1 cellular context compared by ENCODE assay signal in the genomic region with DNA sequence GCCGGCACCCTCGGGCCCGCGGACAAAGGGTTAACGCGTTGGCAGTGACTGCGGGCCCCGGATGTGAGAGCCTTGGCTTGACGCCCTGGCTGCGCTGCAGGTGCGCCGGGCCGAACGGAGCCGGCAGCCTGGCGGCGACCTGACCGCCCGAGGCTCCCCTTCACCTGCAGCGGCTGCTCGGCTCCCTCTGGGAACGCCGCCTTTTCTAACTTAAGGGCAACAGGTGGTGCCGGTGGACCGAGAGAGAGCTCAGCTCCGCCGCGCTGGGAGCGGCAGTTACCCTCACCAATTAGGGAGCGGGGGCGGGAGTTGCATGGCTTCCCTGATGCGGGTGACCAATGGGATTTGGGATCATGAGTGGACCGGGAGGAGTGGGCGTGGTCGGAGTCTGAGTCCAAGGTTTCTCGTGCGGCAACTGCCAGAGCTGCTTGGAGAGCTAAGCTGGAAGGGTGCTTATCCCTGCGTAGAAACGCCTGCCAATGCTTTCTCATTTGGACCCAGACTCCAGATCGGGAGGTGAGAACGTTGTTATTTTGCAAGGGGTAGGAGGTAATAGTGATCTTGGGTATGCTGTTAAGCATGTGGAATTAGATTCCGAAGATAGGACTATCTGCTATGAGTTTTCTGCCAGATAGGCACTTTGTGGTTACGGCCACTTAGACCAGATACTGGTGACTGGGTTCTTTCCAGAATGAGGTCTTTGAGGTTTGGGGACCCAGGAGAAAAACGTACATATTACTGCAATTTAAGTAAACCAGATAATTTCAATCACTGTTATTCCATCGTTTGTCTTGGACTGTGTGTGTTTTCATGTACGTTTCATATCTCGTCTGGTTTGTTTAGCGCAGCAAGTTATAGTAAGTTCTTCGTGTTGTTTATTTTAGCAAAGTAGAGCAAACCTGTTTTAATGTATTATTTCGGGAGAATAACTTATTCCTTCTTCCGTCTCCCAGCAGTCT.
A peak's percentile ranks its signal among the peaks of the same experiment; 100 is the strongest.
TF ChIP-seq lines count a peak whose summit lies in the region.

Gene ARL4A, plus strand, starts transcription at position 421 of the 959 bp plus-strand sequence. CDS start 622 bp downstream, outside the sequence.

TF ChIP-seq in HepG2, 621 proteins besides CTCF, POLR2A, EP300 and RAD21 (continued from another document and continues in another):
- TF ChIP-seq IRF2 (CRISPR knock-in tag; IDR thresholded peaks at IDR 0.05) (peak; percentile 42; the same call in 1 of the 2 replicates), ZMYM2 (CRISPR knock-in tag; IDR thresholded peaks at IDR 0.05) (no peak), ETS1 (CRISPR knock-in tag; IDR thresholded peaks at IDR 0.05) (no peak), ZNF550 (CRISPR knock-in tag; IDR thresholded peaks at IDR 0.05; ENCODE audit: borderline replicate concordance) (no peak), ZNF414 (CRISPR knock-in tag; IDR thresholded peaks at IDR 0.05) (no peak), ZFX (CRISPR knock-in tag; IDR thresholded peaks at IDR 0.05; ENCODE audit: low read depth) (peak; percentile 55), SMAD1 (CRISPR knock-in tag; IDR thresholded peaks at IDR 0.05; ENCODE audit: borderline replicate concordance, low read depth) (peak; percentile 79; the same call in 1 of the 2 replicates), POLR2G (IDR thresholded peaks at IDR 0.05; ENCODE audit: low read depth, low read length) (peak; percentile 96), ZNF782 (CRISPR knock-in tag; IDR thresholded peaks at IDR 0.05; ENCODE audit: borderline replicate concordance) (no peak), E2F5 (CRISPR knock-in tag; conservative IDR thresholded peaks at IDR 0.05) (no peak; the same call in 1 of the 2 replicates), ZNF891 (CRISPR knock-in tag; IDR thresholded peaks at IDR 0.05) (no peak; the same call in 1 of the 2 replicates), NCOA1 (CRISPR knock-in tag; IDR thresholded peaks at IDR 0.05) (no peak), YY1 (IDR thresholded peaks at IDR 0.05; ENCODE audit: insufficient read depth, insufficient replicate concordance, low read depth, low read length) (peak; percentile 65), ZNF570 (CRISPR knock-in tag; IDR thresholded peaks at IDR 0.05; ENCODE audit: borderline replicate concordance) (0 out of 2 replicates have a peak, but pooled peaks have one; percentile 7), ZNF468 (CRISPR knock-in tag; IDR thresholded peaks at IDR 0.05) (no peak), SIN3B (IDR thresholded peaks at IDR 0.05; ENCODE audit: low read length) (no peak), ZFP82 (CRISPR knock-in tag; IDR thresholded peaks at IDR 0.05; ENCODE audit: borderline replicate concordance) (no peak), ZZZ3 (CRISPR knock-in tag; IDR thresholded peaks at IDR 0.05; ENCODE audit: borderline replicate concordance) (no peak), ZNF776 (CRISPR knock-in tag; IDR thresholded peaks at IDR 0.05) (no peak; the same call in 1 of the 2 replicates), ZSCAN12 (CRISPR knock-in tag; IDR thresholded peaks at IDR 0.05) (no peak), ATF6 (CRISPR knock-in tag; conservative IDR thresholded peaks at IDR 0.05) (no peak), FOXJ3 (CRISPR knock-in tag; IDR thresholded peaks at IDR 0.05; ENCODE audit: borderline replicate concordance) (no peak), TBX3 (IDR thresholded peaks at IDR 0.05; ENCODE audit: borderline replicate concordance) (no peak), MTF1 (CRISPR knock-in tag; IDR thresholded peaks at IDR 0.05) (no peak), GPN1 (CRISPR knock-in tag; IDR thresholded peaks at IDR 0.05; ENCODE audit: borderline replicate concordance) (no peak), SAP130 (CRISPR knock-in tag; IDR thresholded peaks at IDR 0.05; ENCODE audit: low read depth) (peak; percentile 71), NR2F1 (CRISPR knock-in tag; IDR thresholded peaks at IDR 0.05) (no peak), CEBPG (CRISPR knock-in tag; IDR thresholded peaks at IDR 0.05) (no peak; the same call in 1 of the 2 replicates), JUN (CRISPR knock-in tag; IDR thresholded peaks at IDR 0.05) (no peak), BRCA1 (CRISPR knock-in tag; IDR thresholded peaks at IDR 0.05) (no peak), HCFC1 (IDR thresholded peaks at IDR 0.05; ENCODE audit: low read depth, low read length) (no peak)
- TF ChIP-seq, protein P1, sequence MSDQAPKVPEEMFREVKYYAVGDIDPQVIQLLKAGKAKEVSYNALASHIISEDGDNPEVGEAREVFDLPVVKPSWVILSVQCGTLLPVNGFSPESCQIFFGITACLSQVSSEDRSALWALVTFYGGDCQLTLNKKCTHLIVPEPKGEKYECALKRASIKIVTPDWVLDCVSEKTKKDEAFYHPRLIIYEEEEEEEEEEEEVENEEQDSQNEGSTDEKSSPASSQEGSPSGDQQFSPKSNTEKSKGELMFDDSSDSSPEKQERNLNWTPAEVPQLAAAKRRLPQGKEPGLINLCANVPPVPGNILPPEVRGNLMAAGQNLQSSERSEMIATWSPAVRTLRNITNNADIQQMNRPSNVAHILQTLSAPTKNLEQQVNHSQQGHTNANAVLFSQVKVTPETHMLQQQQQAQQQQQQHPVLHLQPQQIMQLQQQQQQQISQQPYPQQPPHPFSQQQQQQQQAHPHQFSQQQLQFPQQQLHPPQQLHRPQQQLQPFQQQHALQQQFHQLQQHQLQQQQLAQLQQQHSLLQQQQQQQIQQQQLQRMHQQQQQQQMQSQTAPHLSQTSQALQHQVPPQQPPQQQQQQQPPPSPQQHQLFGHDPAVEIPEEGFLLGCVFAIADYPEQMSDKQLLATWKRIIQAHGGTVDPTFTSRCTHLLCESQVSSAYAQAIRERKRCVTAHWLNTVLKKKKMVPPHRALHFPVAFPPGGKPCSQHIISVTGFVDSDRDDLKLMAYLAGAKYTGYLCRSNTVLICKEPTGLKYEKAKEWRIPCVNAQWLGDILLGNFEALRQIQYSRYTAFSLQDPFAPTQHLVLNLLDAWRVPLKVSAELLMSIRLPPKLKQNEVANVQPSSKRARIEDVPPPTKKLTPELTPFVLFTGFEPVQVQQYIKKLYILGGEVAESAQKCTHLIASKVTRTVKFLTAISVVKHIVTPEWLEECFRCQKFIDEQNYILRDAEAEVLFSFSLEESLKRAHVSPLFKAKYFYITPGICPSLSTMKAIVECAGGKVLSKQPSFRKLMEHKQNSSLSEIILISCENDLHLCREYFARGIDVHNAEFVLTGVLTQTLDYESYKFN (CRISPR knock-in tag; conservative IDR thresholded peaks at IDR 0.05) = peak; percentile 45; the same call in 1 of the 2 replicates
- TF ChIP-seq, protein P2, sequence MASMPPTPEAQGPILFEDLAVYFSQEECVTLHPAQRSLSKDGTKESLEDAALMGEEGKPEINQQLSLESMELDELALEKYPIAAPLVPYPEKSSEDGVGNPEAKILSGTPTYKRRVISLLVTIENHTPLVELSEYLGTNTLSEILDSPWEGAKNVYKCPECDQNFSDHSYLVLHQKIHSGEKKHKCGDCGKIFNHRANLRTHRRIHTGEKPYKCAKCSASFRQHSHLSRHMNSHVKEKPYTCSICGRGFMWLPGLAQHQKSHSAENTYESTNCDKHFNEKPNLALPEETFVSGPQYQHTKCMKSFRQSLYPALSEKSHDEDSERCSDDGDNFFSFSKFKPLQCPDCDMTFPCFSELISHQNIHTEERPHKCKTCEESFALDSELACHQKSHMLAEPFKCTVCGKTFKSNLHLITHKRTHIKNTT (CRISPR knock-in tag; IDR thresholded peaks at IDR 0.05) = no peak
- TF ChIP-seq, protein P3, sequence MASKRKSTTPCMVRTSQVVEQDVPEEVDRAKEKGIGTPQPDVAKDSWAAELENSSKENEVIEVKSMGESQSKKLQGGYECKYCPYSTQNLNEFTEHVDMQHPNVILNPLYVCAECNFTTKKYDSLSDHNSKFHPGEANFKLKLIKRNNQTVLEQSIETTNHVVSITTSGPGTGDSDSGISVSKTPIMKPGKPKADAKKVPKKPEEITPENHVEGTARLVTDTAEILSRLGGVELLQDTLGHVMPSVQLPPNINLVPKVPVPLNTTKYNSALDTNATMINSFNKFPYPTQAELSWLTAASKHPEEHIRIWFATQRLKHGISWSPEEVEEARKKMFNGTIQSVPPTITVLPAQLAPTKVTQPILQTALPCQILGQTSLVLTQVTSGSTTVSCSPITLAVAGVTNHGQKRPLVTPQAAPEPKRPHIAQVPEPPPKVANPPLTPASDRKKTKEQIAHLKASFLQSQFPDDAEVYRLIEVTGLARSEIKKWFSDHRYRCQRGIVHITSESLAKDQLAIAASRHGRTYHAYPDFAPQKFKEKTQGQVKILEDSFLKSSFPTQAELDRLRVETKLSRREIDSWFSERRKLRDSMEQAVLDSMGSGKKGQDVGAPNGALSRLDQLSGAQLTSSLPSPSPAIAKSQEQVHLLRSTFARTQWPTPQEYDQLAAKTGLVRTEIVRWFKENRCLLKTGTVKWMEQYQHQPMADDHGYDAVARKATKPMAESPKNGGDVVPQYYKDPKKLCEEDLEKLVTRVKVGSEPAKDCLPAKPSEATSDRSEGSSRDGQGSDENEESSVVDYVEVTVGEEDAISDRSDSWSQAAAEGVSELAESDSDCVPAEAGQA (IDR thresholded peaks at IDR 0.05; ENCODE audit: low read depth) = no peak
- TF ChIP-seq, protein P3 (CRISPR knock-in tag; IDR thresholded peaks at IDR 0.05; ENCODE audit: borderline replicate concordance) = no peak; the same call in 1 of the 2 replicates
- TF ChIP-seq, protein P4, sequence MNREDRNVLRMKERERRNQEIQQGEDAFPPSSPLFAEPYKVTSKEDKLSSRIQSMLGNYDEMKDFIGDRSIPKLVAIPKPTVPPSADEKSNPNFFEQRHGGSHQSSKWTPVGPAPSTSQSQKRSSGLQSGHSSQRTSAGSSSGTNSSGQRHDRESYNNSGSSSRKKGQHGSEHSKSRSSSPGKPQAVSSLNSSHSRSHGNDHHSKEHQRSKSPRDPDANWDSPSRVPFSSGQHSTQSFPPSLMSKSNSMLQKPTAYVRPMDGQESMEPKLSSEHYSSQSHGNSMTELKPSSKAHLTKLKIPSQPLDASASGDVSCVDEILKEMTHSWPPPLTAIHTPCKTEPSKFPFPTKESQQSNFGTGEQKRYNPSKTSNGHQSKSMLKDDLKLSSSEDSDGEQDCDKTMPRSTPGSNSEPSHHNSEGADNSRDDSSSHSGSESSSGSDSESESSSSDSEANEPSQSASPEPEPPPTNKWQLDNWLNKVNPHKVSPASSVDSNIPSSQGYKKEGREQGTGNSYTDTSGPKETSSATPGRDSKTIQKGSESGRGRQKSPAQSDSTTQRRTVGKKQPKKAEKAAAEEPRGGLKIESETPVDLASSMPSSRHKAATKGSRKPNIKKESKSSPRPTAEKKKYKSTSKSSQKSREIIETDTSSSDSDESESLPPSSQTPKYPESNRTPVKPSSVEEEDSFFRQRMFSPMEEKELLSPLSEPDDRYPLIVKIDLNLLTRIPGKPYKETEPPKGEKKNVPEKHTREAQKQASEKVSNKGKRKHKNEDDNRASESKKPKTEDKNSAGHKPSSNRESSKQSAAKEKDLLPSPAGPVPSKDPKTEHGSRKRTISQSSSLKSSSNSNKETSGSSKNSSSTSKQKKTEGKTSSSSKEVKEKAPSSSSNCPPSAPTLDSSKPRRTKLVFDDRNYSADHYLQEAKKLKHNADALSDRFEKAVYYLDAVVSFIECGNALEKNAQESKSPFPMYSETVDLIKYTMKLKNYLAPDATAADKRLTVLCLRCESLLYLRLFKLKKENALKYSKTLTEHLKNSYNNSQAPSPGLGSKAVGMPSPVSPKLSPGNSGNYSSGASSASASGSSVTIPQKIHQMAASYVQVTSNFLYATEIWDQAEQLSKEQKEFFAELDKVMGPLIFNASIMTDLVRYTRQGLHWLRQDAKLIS (CRISPR knock-in tag; IDR thresholded peaks at IDR 0.05) = 0 out of 2 replicates have a peak, but pooled peaks have one; percentile 65
